Comparison of ENCODE assay signal across 16 cellular contexts in genomic region chr15:76328106-76328696, GRCh38. TPM values are rescaled to one million over a fixed set of nuclear protein-coding genes. Genes with fewer than 3 reads are reported as not detected.
DNase-seq lines count a peak whose midpoint lies in the region; ATAC-seq, FAIRE-seq and TF ChIP-seq lines count a peak whose summit lies in the region.
"Had no signal": no experiment of that assay in that cellular context is flagged by ENCODE, and none has a peak within 500 bp of the region (broad histone marks: within the 10 kb centered on the region; RNA-seq: fewer than 3 reads in every experiment).

No MANE protein-coding gene starts in this region.

- H3K4me1 Mint-ChIP-seq in activated CD8-positive, alpha-beta memory T cell treated with anti-CD3 and anti-CD28 coated beads, Interleukin-2, amount 10 ng/mL, durations not matched to agents 7 days and 5 days = no peaks in the 10 kb centered on the region
- H3K4me1 Mint-ChIP-seq: B cell had no signal

- TF ChIP-seq EP300 in K562 (IDR thresholded peaks at IDR 0.05; ENCODE audit: low read length) = no peak

- no peak for TF ChIP-seq POLR2A in K562 (conservative IDR thresholded peaks at IDR 0.05)
- no peak for TF ChIP-seq POLR2A in gastrocnemius medialis (IDR thresholded peaks at IDR 0.05)

- no peak overlapping the region for H3K9ac ChIP-seq in K562 (ENCODE audit: insufficient read depth in 1 of 2, low read depth in 2 of 2, low read length in 2 of 2)

- H3K27ac ChIP-seq in K562 (ENCODE audit: extremely low read depth, low read depth, low read length) (no peak overlapping the region), gastrocnemius medialis (peak overlapping the region in 1 of 4 donors; percentile 73)

- no peak for FAIRE-seq in K562 (lab: Jason Lieb, UNC)
- FAIRE-seq: GM12892, H1 had no signal

- no peak overlapping the region for H3K4me3 ChIP-seq in K562
- H3K4me3 ChIP-seq in gastrocnemius medialis = no peak overlapping the region
- H3K4me3 ChIP-seq: HAP-1 had no signal

- in situ Hi-C loops in Caki2 (cut with HindIII; ENCODE audit: low pct_unique_long_range_greater_than_20kb, low sequenced_read_pairs) (no loop called here), K562 (cut with MboI) (no loop called here), gastrocnemius medialis (cut with MboI; ENCODE audit: low sequenced_read_pairs in 4 of 4) (loop anchor here in 1 of 4 donors (25.0 kb wide), 1 partner anchor 141 kb away; no protein-coding TSS in a partner anchor)

- H3K4me2 ChIP-seq in K562 (ENCODE audit: insufficient read depth, low read length) = peak overlapping the region; percentile 51

- WGBS in K562 (ENCODE audit: insufficient coverage, low coverage, missing lambda C conversion rate) = 27% methylated on average over 8 of the region's 8 CpGs

- BruUV-seq in K562 (replicated peaks; lab: Mats Ljungman, UMichigan) = no TSS peak

- H3K27me3 ChIP-seq in K562 (ENCODE audit: control insufficient read depth in 2 of 2, insufficient read depth in 2 of 2, low read length in 2 of 2) = peaks cover 0 to 2% of the 10 kb centered on the region in 2 experiments; a peak in 1 of 5 replicates
- H3K27me3 ChIP-seq in gastrocnemius medialis = peaks cover 3 to 10% (median 4%) of the 10 kb centered on the region in 3 donors

- CTCF ChIA-PET in HEK293T (lab: Yijun Ruan, JAX) (interaction anchor here (0.7 to 2.0 kb wide), 4 partner anchors 15 to 192 kb away, joined by 3 to 6 read pairs (median 4); partner anchors contain the start of gene ETFA), K562 (lab: Yijun Ruan, JAX; ENCODE audit: low intra/inter-chr PET ratio) (interaction anchor here (0.8 kb wide), 1 partner anchor 137 kb away, joined by 3 read pairs; no protein-coding TSS in a partner anchor)
- CTCF ChIA-PET in activated CD8-positive, alpha-beta memory T cell treated with anti-CD3 and anti-CD28 coated beads, Interleukin-2, amount 10 ng/mL, durations not matched to agents 7 days and 5 days (lab: Charles Lee) = no interaction called here

- H3K36me3 Mint-ChIP-seq in activated CD8-positive, alpha-beta memory T cell treated with anti-CD3 and anti-CD28 coated beads, Interleukin-2, amount 10 ng/mL, durations not matched to agents 7 days and 5 days = no peaks in the 10 kb centered on the region

- H3K27me3 Mint-ChIP-seq in activated CD8-positive, alpha-beta memory T cell treated with anti-CD3 and anti-CD28 coated beads, Interleukin-2, amount 10 ng/mL, durations not matched to agents 7 days and 5 days = peaks cover 66% of the 10 kb centered on the region

- H3K4me1 ChIP-seq in K562 (replicated peaks in 1 of 2; ENCODE audit: control insufficient read depth in 2 of 2, insufficient read depth in 2 of 2, low read length in 2 of 2) (peaks cover 8 to 11% of the 10 kb centered on the region in 2 experiments; a peak in 3 of 5 replicates), gastrocnemius medialis (peaks cover 4 to 14% of the 10 kb centered on the region in 2 donors)
- H3K4me1 ChIP-seq: HAP-1 had no signal

- no peak overlapping the region for H3K27ac Mint-ChIP-seq in activated CD8-positive, alpha-beta memory T cell treated with anti-CD3 and anti-CD28 coated beads, Interleukin-2, amount 10 ng/mL, durations not matched to agents 7 days and 5 days
- H3K27ac Mint-ChIP-seq: B cell; CD4-positive, alpha-beta T cell had no signal

- H2AFZ ChIP-seq in K562 (ENCODE audit: low read depth, low read length) = peak overlapping the region; percentile 47; the same call in 1 of the 2 replicates

- DNase-seq in Caki2 (ENCODE audit: low read depth) = peak; percentile 55
- DNase-seq in HEK293T (ENCODE audit: extremely low spot score) = no peak
- peak; percentile 97 for DNase-seq in NCI-H82 treated with DMSO at 0.1 percent for 48 hours (lab: John Stamatoyannopoulos, UW; ENCODE audit: unreplicated experiment)
- DNase-seq in K562 (ENCODE audit: extremely low read depth in 1 of 4, low spot score in 3 of 4) = no peak
- no peak for DNase-seq in activated CD8-positive, alpha-beta memory T cell treated with anti-CD3 and anti-CD28 coated beads, Interleukin-2, amount 10 ng/mL, durations not matched to agents 7 days and 5 days
- DNase-seq in gastrocnemius medialis = no peak
- DNase-seq in NOMO-1 treated with DMSO at 0.1 percent for 48 hours (lab: John Stamatoyannopoulos, UW; ENCODE audit: unreplicated experiment) = no peak
- DNase-seq: C1 segment of cervical spinal cord; CD4-positive, alpha-beta T cell; DND-41; GDM1 had no signal

- H3K9me1 ChIP-seq in K562 (ENCODE audit: control insufficient read depth, insufficient read depth, low read length) = no peaks in the 10 kb centered on the region

- H3K36me3 ChIP-seq in K562 (ENCODE audit: control insufficient read depth, insufficient read depth, low read length) (no peaks in the 10 kb centered on the region), gastrocnemius medialis (no peaks in the 10 kb centered on the region)
- H3K36me3 ChIP-seq: HAP-1 had no signal

- no peak for TF ChIP-seq RAD21 in K562 (CRISPR knock-in tag; conservative IDR thresholded peaks at IDR 0.05 in 1 of 2, IDR thresholded peaks at IDR 0.05 in 1 of 2)

- no peaks in the 10 kb centered on the region for H3K79me2 ChIP-seq in K562 (ENCODE audit: control insufficient read depth, insufficient read depth, low read length)

- H3K4me3 Mint-ChIP-seq in activated CD8-positive, alpha-beta memory T cell treated with anti-CD3 and anti-CD28 coated beads, Interleukin-2, amount 10 ng/mL, durations not matched to agents 7 days and 5 days = no peak overlapping the region
- H3K4me3 Mint-ChIP-seq: B cell; CD4-positive, alpha-beta T cell had no signal

- H3K9me3 Mint-ChIP-seq in activated CD8-positive, alpha-beta memory T cell treated with anti-CD3 and anti-CD28 coated beads, Interleukin-2, amount 10 ng/mL, durations not matched to agents 7 days and 5 days (ENCODE audit: low read depth) = no peaks in the 10 kb centered on the region
- H3K9me3 Mint-ChIP-seq: CD4-positive, alpha-beta T cell had no signal

- no peaks in the 10 kb centered on the region for H4K20me1 ChIP-seq in K562 (replicated peaks; ENCODE audit: control insufficient read depth, insufficient read depth, low read length)

- intact Hi-C loops in K562 (cut with micrococcal nuclease) (no loop called here), gastrocnemius medialis (cut with DNase I; ENCODE audit: low total_unique reads) (loop anchor here (5.0 kb wide), 1 partner anchor 176 kb away; no protein-coding TSS in a partner anchor)

- TF ChIP-seq CTCF in K562 (IDR thresholded peaks at IDR 0.05 in 2 of 3, conservative IDR thresholded peaks at IDR 0.05 in 1 of 3; ENCODE audit: insufficient read depth in 2 of 3, low read depth in 1 of 3, low read length in 3 of 3) (no peak), gastrocnemius medialis (IDR thresholded peaks at IDR 0.05 in 4 of 5, conservative IDR thresholded peaks at IDR 0.05 in 1 of 5) (no peak)

- ATAC-seq in K562 (no peak), gastrocnemius medialis (no peak), HG03159 (IDR thresholded peaks at IDR 0.05; ENCODE audit: unreplicated experiment) (no peak)
- no peak for ATAC-seq in activated CD8-positive, alpha-beta memory T cell treated with anti-CD3 and anti-CD28 coated beads, Interleukin-2, amount 10 ng/mL, durations not matched to agents 7 days and 5 days

- POLR2A ChIA-PET in HEK293T (lab: Yijun Ruan, JAX) (interaction anchor here (1.0 kb wide), 1 partner anchor 9 kb away, joined by 7 read pairs; the partner anchor contains the start of gene ISL2), K562 (lab: Yijun Ruan, JAX) (interaction anchor here (0.7 kb wide), 1 partner anchor 12 kb away, joined by 3 read pairs; no protein-coding TSS in a partner anchor)

- H3K9me3 ChIP-seq in K562 (replicated peaks; ENCODE audit: control insufficient read depth, insufficient read depth, low read depth, low read length) (no peaks in the 10 kb centered on the region), gastrocnemius medialis (no peaks in the 10 kb centered on the region)
- H3K9me3 ChIP-seq: HAP-1 had no signal

RNA-seq across cellular contexts. Expression of gene ISL2, which starts 8.4 kb away (rescaled TPM):
- 1.4 and 8.1 TPM in 2 replicates for total RNA-seq in Caki2 (2014; rRNA removed; shearing (Covaris generic); ENCODE audit: low replicate concordance)
- total RNA-seq in K562 (2011; cell fraction: chromatin; rRNA removed; ENCODE audit: low replicate concordance) = 15.2 and 35.8 TPM in 2 replicates
- 27.8 and 28.4 TPM in 2 replicates for total RNA-seq in K562 (2011; cell fraction: nucleolus; rRNA removed)
- total RNA-seq in K562 (2011; cell fraction: nucleoplasm; rRNA removed) = 14.1 and 16.9 TPM in 2 replicates
- total RNA-seq in K562 (2014; rRNA removed) = 15.7 and 16.7 TPM in 2 replicates
- 2.9 and 3.4 TPM in 2 replicates for total RNA-seq in K562 (2014; rRNA removed; fragmentation: Illumina TruSeq; extraction: Trizol)
- 4.7 and 4.8 TPM in 2 replicates for total RNA-seq in K562 (2015; rRNA removed; fragmentation: Illumina TruSeq; extraction: Trizol)
- total RNA-seq in K562 (2021) = 17.6 and 23.7 TPM in 2 replicates
- 4.0 and 5.7 TPM in 2 replicates for polyA plus RNA-seq in K562 (2011; rRNA removed)
- polyA plus RNA-seq in K562 (2011; cell fraction: cytosol; rRNA removed) = 11.2 and 13.3 TPM in 2 replicates
- 44.7 and 63.1 TPM in 2 replicates for polyA plus RNA-seq in K562 (2011; cell fraction: nucleus; rRNA removed)
- polyA plus RNA-seq in K562 (2012) = 7.7 and 17.9 TPM in 2 replicates
- polyA plus RNA-seq in K562 (2014; fragmentation: Illumina TruSeq; extraction: Trizol) = 4.0 and 9.0 TPM in 2 replicates
- under 1 TPM; 0.15 to 0.35 TPM for polyA plus RNA-seq in K562 (2014; fragmentation: Nextera tagmentation; extraction: Ambion mirVana)
- polyA plus RNA-seq in K562 (2014; rRNA removed) = 16.7 and 17.0 TPM in 2 replicates
- polyA minus RNA-seq in K562 (2011; rRNA and poly(A)+ RNA removed) = 3.1 and 3.9 TPM in 2 replicates
- 4.4 and 9.8 TPM in 2 replicates for polyA minus RNA-seq in K562 (2011; cell fraction: cytosol; rRNA and poly(A)+ RNA removed)
- 16.2 and 19.0 TPM in 2 replicates for polyA minus RNA-seq in K562 (2011; cell fraction: nucleus; rRNA and poly(A)+ RNA removed)
- total RNA-seq in activated CD8-positive, alpha-beta memory T cell treated with anti-CD3 and anti-CD28 coated beads, Interleukin-2, amount 10 ng/mL, durations not matched to agents 7 days and 5 days = 1 to 10 TPM; 2.4 to 3.2 TPM
- total RNA-seq in gastrocnemius medialis = not detected
- total RNA-seq: CD4-positive, alpha-beta T cell had no signal

RNA-seq across cellular contexts. Expression of gene ETFA, which starts 16.9 kb away (rescaled TPM):
- 221 and 246 TPM in 2 replicates for total RNA-seq in Caki2 (2014; rRNA removed; shearing (Covaris generic); ENCODE audit: low replicate concordance)
- total RNA-seq in K562 (2011; cell fraction: chromatin; rRNA removed; ENCODE audit: low replicate concordance) = 146 and 261 TPM in 2 replicates
- 96.2 and 100 TPM in 2 replicates for total RNA-seq in K562 (2011; cell fraction: nucleolus; rRNA removed)
- 157 and 209 TPM in 2 replicates for total RNA-seq in K562 (2011; cell fraction: nucleoplasm; rRNA removed)
- total RNA-seq in K562 (2014; rRNA removed) (161 and 191 TPM in 2 replicates), K562 (2014; rRNA removed; fragmentation: Illumina TruSeq; extraction: Trizol) (312 and 341 TPM in 2 replicates), K562 (2015; rRNA removed; fragmentation: Illumina TruSeq; extraction: Trizol) (210 and 240 TPM in 2 replicates), K562 (2021) (258 and 263 TPM in 2 replicates), gastrocnemius medialis (100 to 1,000 TPM; 179 to 261 (median 227) TPM)
- polyA plus RNA-seq in K562 (2011; rRNA removed) (394 and 543 TPM in 2 replicates), K562 (2014; fragmentation: Illumina TruSeq; extraction: Trizol) (232 and 238 TPM in 2 replicates), K562 (2014; fragmentation: Nextera tagmentation; extraction: Ambion mirVana) (100 to 1,000 TPM; 130 to 134 TPM), K562 (2014; rRNA removed) (200 and 253 TPM in 2 replicates)
- polyA plus RNA-seq in K562 (2011; cell fraction: cytosol; rRNA removed) = 152 and 278 TPM in 2 replicates
- 72.1 and 126 TPM in 2 replicates for polyA plus RNA-seq in K562 (2011; cell fraction: nucleus; rRNA removed)
- polyA plus RNA-seq in K562 (2012) = 193 and 269 TPM in 2 replicates
- 348 and 381 TPM in 2 replicates for polyA minus RNA-seq in K562 (2011; rRNA and poly(A)+ RNA removed)
- polyA minus RNA-seq in K562 (2011; cell fraction: cytosol; rRNA and poly(A)+ RNA removed) = 108 and 109 TPM in 2 replicates
- polyA minus RNA-seq in K562 (2011; cell fraction: nucleus; rRNA and poly(A)+ RNA removed) = 49.1 and 73.3 TPM in 2 replicates
- 100 to 1,000 TPM; 119 to 142 TPM for total RNA-seq in activated CD8-positive, alpha-beta memory T cell treated with anti-CD3 and anti-CD28 coated beads, Interleukin-2, amount 10 ng/mL, durations not matched to agents 7 days and 5 days

Comparison
In these comparisons a context has a peak if more than half of its experiments do, and no peak if none do; other contexts are left out.
1. DNase-seq: peak in Caki2 (single experiment) and NCI-H82 treated with DMSO at 0.1 percent for 48 hours (single experiment); none in HEK293T (single experiment), K562 (0 of 4), activated CD8-positive, alpha-beta memory T cell treated with anti-CD3 and anti-CD28 coated beads, Interleukin-2, amount 10 ng/mL, durations not matched to agents 7 days and 5 days (single experiment), gastrocnemius medialis (0 of 2) and NOMO-1 treated with DMSO at 0.1 percent for 48 hours (single experiment).